In the genomic region with DNA sequence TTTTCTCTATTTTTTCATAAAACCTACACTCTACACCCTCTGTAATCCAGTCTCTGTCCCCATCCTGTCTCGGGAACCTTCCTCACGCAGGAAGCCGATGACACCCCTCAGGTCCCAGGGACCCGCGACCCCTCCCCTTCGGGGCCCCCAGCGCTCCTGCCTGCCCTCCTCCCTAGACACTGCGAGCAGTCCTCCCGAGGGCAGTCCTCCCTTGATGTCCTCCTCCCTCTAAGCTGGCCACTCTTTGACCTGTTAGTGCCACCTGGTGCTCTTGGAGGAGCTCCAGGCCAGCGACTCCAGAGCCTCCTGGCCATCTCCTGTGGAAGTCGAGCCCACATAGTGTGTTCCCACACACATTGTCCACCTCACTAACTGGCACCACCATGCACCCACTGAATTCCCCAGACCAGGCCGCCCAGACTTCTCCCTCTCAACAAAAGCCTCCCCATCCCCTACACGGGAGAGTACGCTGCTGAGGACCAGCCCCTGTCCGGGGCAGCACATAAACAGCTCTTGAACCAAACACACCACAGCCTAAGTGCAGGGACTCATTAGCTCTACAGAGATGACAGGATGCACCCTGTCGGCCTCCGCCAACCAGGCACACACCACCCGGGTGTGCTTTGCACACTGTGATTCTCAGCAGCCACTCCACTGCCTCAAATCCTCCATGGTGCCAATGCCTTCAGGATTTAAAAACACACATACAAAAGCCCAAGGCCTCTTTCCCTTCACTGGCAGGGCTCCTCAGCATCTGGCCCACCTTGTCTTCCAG, we compare ENCODE assay signal across 19 cellular contexts. TPM values are rescaled to one million over a fixed set of nuclear protein-coding genes. Genes with fewer than 3 reads are reported as not detected.
A peak's percentile ranks its signal among the peaks of the same experiment; 100 is the strongest.
DNase-seq lines count a peak whose midpoint lies in the region; ATAC-seq, FAIRE-seq and TF ChIP-seq lines count a peak whose summit lies in the region.
"Had no signal": no experiment of that assay in that cellular context is flagged by ENCODE, and none has a peak within 500 bp of the region (broad histone marks: within the 10 kb centered on the region; RNA-seq: fewer than 3 reads in every experiment).

No MANE protein-coding gene starts in this region.

- H3K4me1 ChIP-seq in astrocyte (ENCODE audit: insufficient read depth, low read length) (peaks cover 12% of the 10 kb centered on the region), transverse colon (peaks cover 0 to 34% (median 24%) of the 10 kb centered on the region in 4 donors)
- H3K4me1 ChIP-seq: HAP-1, tibial artery had no signal

- no peak overlapping the region for H3K9ac ChIP-seq in astrocyte (ENCODE audit: low read length)

- intact Hi-C loops in transverse colon (cut with DNase I; ENCODE audit: low total_unique reads) = no loop called here

- H3K27me3 ChIP-seq in astrocyte (ENCODE audit: insufficient read depth, low read length) (no peaks in the 10 kb centered on the region), transverse colon (no peaks in the 10 kb centered on the region)
- H3K27me3 ChIP-seq: tibial artery had no signal

- H3K27ac Mint-ChIP-seq in astrocyte (ENCODE audit: unreplicated experiment) = no peak overlapping the region
- H3K27ac Mint-ChIP-seq in naive thymus-derived CD8-positive, alpha-beta T cell = peak overlapping the region in 6 of 10 donors; percentile 8 to 82 (median 51)

- no peaks in the 10 kb centered on the region for H3K27me3 Mint-ChIP-seq in astrocyte (ENCODE audit: low read depth, unreplicated experiment)
- H3K27me3 Mint-ChIP-seq in naive thymus-derived CD8-positive, alpha-beta T cell = no peaks in the 10 kb centered on the region
- H3K27me3 Mint-ChIP-seq: CD4-positive, CD25-positive, alpha-beta regulatory T cell had no signal

- H3K79me2 ChIP-seq in astrocyte (ENCODE audit: insufficient read depth, low read length) = no peaks in the 10 kb centered on the region

- peaks cover 24% of the 10 kb centered on the region for H3K36me3 Mint-ChIP-seq in astrocyte (ENCODE audit: low read depth, unreplicated experiment)
- H3K36me3 Mint-ChIP-seq in naive thymus-derived CD8-positive, alpha-beta T cell = peaks cover 0 to 79% (median 13%) of the 10 kb centered on the region in 3 donors

- no peak for TF ChIP-seq CTCF in astrocyte (IDR thresholded peaks at IDR 0.05; ENCODE audit: insufficient read depth, low read depth, low read length)
- TF ChIP-seq CTCF in transverse colon (IDR thresholded peaks at IDR 0.05) = no peak

- no peak for ATAC-seq in naive thymus-derived CD8-positive, alpha-beta T cell

- peaks cover 29% of the 10 kb centered on the region for H3K4me1 Mint-ChIP-seq in astrocyte (ENCODE audit: low read depth, unreplicated experiment)
- H3K4me1 Mint-ChIP-seq in naive thymus-derived CD8-positive, alpha-beta T cell = peaks cover 3 to 7% (median 5%) of the 10 kb centered on the region in 4 donors
- H3K4me1 Mint-ChIP-seq: CD4-positive, CD25-positive, alpha-beta regulatory T cell had no signal

- H3K4me2 ChIP-seq in astrocyte (ENCODE audit: low read length) = no peak overlapping the region

- in situ Hi-C loops in transverse colon (cut with MboI; ENCODE audit: low pct_ligation_motif_present in 1 of 4, low pct_unique_long_range_greater_than_20kb in 1 of 4, low sequenced_read_pairs in 3 of 4) = no loop called here

- H4K20me1 ChIP-seq in astrocyte (ENCODE audit: insufficient read depth, low read length) = peaks cover 52% of the 10 kb centered on the region

- H3K4me3 Mint-ChIP-seq in astrocyte (ENCODE audit: unreplicated experiment) = peak overlapping the region; percentile 23
- no peak overlapping the region for H3K4me3 Mint-ChIP-seq in naive thymus-derived CD8-positive, alpha-beta T cell
- H3K4me3 Mint-ChIP-seq: CD4-positive, CD25-positive, alpha-beta regulatory T cell had no signal

- H3K9me3 ChIP-seq in astrocyte (ENCODE audit: insufficient read depth, low read depth, low read length) = no peaks in the 10 kb centered on the region
- no peaks in the 10 kb centered on the region for H3K9me3 ChIP-seq in transverse colon
- H3K9me3 ChIP-seq: HAP-1, tibial artery had no signal

- H3K27ac ChIP-seq in astrocyte (ENCODE audit: low read depth, low read length) = no peak overlapping the region
- peak overlapping the region; percentile 9 to 85 (median 79) for H3K27ac ChIP-seq in transverse colon
- H3K27ac ChIP-seq in substantia nigra (ENCODE audit: low read depth, low read length, poor library complexity, severe bottlenecking) = no peak overlapping the region
- H3K27ac ChIP-seq: HL-60, tibial artery had no signal

- H3K36me3 ChIP-seq in astrocyte (ENCODE audit: insufficient read depth, low read length) (peaks cover 5% of the 10 kb centered on the region), transverse colon (peaks cover 0 to 45% (median 19%) of the 10 kb centered on the region in 4 donors)
- H3K36me3 ChIP-seq: HAP-1 had no signal

- no peak for TF ChIP-seq EP300 in transverse colon (IDR thresholded peaks at IDR 0.05; ENCODE audit: low read depth)

- H3K4me3 ChIP-seq in astrocyte (ENCODE audit: insufficient read depth, low read depth, low read length) = no peak overlapping the region
- no peak overlapping the region for H3K4me3 ChIP-seq in transverse colon
- H3K4me3 ChIP-seq: HAP-1, lung, tibial artery had no signal

- FAIRE-seq in astrocyte (lab: Jason Lieb, UNC) = no peak
- FAIRE-seq: islet of Langerhans had no signal

- H2AFZ ChIP-seq in astrocyte (ENCODE audit: low read depth, low read length) = no peak overlapping the region

- no peak for TF ChIP-seq POLR2A in transverse colon (IDR thresholded peaks at IDR 0.05)

- H3K9me3 Mint-ChIP-seq in astrocyte (ENCODE audit: unreplicated experiment) = no peaks in the 10 kb centered on the region
- no peaks in the 10 kb centered on the region for H3K9me3 Mint-ChIP-seq in naive thymus-derived CD8-positive, alpha-beta T cell
- H3K9me3 Mint-ChIP-seq: CD4-positive, CD25-positive, alpha-beta regulatory T cell had no signal

- WGBS in transverse colon (ENCODE audit: low coverage in 1 of 2), 2 donors = 62 to 77% methylated on average over 9 to 18 of the region's 18 CpGs

- DNase-seq in activated effector memory CD4-positive, alpha-beta T cell treated with anti-CD3 and anti-CD28 coated beads, Interleukin-2, amount 50 U/mL, for 16 hours = peak; percentile 54
- DNase-seq in activated effector memory CD4-positive, alpha-beta T cell treated with Interleukin-2 at 50 U/mL for 16 hours = no peak
- no peak for DNase-seq in astrocyte (ENCODE audit: low read depth)
- DNase-seq in naive thymus-derived CD8-positive, alpha-beta T cell = peak in 1 of 10 donors; percentile 57
- no peak for DNase-seq in transverse colon
- DNase-seq in NCI-H1105 (lab: John Stamatoyannopoulos, UW) = no peak
- DNase-seq in NCI-H2081 (lab: John Stamatoyannopoulos, UW) = no peak
- DNase-seq in substantia nigra (lab: John Stamatoyannopoulos, UW) = no peak
- DNase-seq: amygdala; CD4-positive, CD25-positive, alpha-beta regulatory T cell; NCI-H1930; NCI-H446; stimulated activated CD4-positive, alpha-beta T cell treated with anti-CD3 and anti-CD28 coated beads, Interleukin-12 subunit alpha, Interleukin-12 subunit beta, amount 100 ng/mL, for 4 hours had no signal

- POLR2A ChIA-PET in naive thymus-derived CD8-positive, alpha-beta T cell (lab: Charles Lee) = no interaction called here

RNA-seq across cellular contexts. Expression of gene OSBPL7, which starts 9.3 kb away (rescaled TPM):
- 20.7 and 21.4 TPM in 2 replicates for total RNA-seq in astrocyte
- total RNA-seq in naive thymus-derived CD8-positive, alpha-beta T cell = 10 to 100 TPM; 38.8 to 48.1 TPM
- 1 to 10 TPM; 3.6 to 6.8 (median 4.4) TPM for polyA plus RNA-seq in naive thymus-derived CD8-positive, alpha-beta T cell
- total RNA-seq in transverse colon = 100 to 1,000 TPM in 1 of 4 donors, 10 to 100 TPM in 3; 53.5 to 148 (median 75.0) TPM

RNA-seq across cellular contexts. Expression of gene MRPL10, which starts 19.0 kb away (rescaled TPM):
- total RNA-seq in astrocyte = 29.8 and 33.2 TPM in 2 replicates
- total RNA-seq in naive thymus-derived CD8-positive, alpha-beta T cell = 10 to 100 TPM; 38.2 to 41.8 TPM
- polyA plus RNA-seq in naive thymus-derived CD8-positive, alpha-beta T cell = 10 to 100 TPM; 38.3 to 68.5 (median 38.3) TPM
- total RNA-seq in transverse colon = 10 to 100 TPM; 12.9 to 41.8 (median 32.0) TPM

RNA-seq across cellular contexts. Expression of gene LRRC46, which starts 19.1 kb away (rescaled TPM):
- 0.30 and 0.62 TPM in 2 replicates for total RNA-seq in astrocyte
- total RNA-seq in naive thymus-derived CD8-positive, alpha-beta T cell = under 1 TPM; 0.29 to 0.85 TPM
- polyA plus RNA-seq in naive thymus-derived CD8-positive, alpha-beta T cell = under 1 TPM; 0.43 to 0.56 (median 0.48) TPM
- total RNA-seq in transverse colon = under 1 TPM in 2 of 4 donors, not detected in 2; 0.48 to 0.80 TPM
- total RNA-seq: RPMI7951 had no signal

RNA-seq across cellular contexts. Expression of gene SCRN2, which starts 28.7 kb away (rescaled TPM):
- total RNA-seq in astrocyte = 17.5 and 19.4 TPM in 2 replicates
- total RNA-seq in naive thymus-derived CD8-positive, alpha-beta T cell = 10 to 100 TPM; 41.4 to 46.0 TPM
- 10 to 100 TPM; 19.3 to 37.9 (median 21.6) TPM for polyA plus RNA-seq in naive thymus-derived CD8-positive, alpha-beta T cell
- 100 to 1,000 TPM in 2 of 4 donors, 10 to 100 TPM in 2; 37.8 to 164 (median 89.7) TPM for total RNA-seq in transverse colon

RNA-seq across cellular contexts. Expression of gene SP6, which starts 38.6 kb away (rescaled TPM):
- total RNA-seq in astrocyte (1.3 and 1.6 TPM in 2 replicates), transverse colon (1 to 10 TPM in 3 of 4 donors, under 1 TPM in 1; 0.40 to 5.9 (median 4.9) TPM)
- total RNA-seq in naive thymus-derived CD8-positive, alpha-beta T cell = under 1 TPM; 0.16 to 0.33 TPM
- polyA plus RNA-seq in naive thymus-derived CD8-positive, alpha-beta T cell = under 1 TPM in 1 of 3 donors, not detected in 2; 0.13 TPM
- total RNA-seq: RPMI7951 had no signal
- polyA plus RNA-seq: CD4-positive, CD25-positive, alpha-beta regulatory T cell had no signal

Comparison
In these comparisons a context has a peak if more than half of its experiments do, and no peak if none do; other contexts are left out.
1. H3K27ac ChIP-seq: peak in transverse colon (4 of 4); none in astrocyte (single experiment) and substantia nigra (single experiment).